ENCODE assay signal across 9 cellular contexts in the genomic region with DNA sequence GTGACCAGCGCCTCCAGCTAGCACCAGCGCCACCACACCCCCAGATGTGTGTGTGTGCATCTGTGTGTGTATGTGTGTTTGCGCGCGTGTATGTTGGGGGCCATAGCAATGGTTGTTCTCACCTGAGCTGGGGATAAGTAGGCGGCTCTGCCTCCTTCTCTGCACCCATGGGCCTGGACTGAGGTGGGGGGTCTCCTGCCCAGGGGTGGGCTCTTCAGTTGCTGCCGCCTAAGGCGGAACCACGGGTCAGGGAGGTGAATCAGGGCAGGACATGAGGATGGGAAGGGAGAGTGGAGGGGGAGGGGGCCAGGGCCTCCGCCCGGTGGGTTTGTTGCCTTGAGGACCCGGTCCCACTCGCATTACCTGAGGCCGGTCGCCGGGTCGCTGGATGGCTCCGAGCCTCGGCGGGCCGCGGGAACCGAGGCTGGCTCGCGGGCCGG. TPM values are rescaled to one million over a fixed set of nuclear protein-coding genes. Genes with fewer than 3 reads are reported as not detected.
DNase-seq lines count a peak whose midpoint lies in the region; ATAC-seq, FAIRE-seq and TF ChIP-seq lines count a peak whose summit lies in the region.
"Had no signal": no experiment of that assay in that cellular context is flagged by ENCODE, and none has a peak within 500 bp of the region (broad histone marks: within the 10 kb centered on the region; RNA-seq: fewer than 3 reads in every experiment).

No MANE protein-coding gene starts in this region.

- no peak for FAIRE-seq in HTR-8/SVneo (lab: Jason Lieb, UNC)
- no peak for FAIRE-seq in RCC 7860 (lab: Jason Lieb, UNC)

- H3K36me3 ChIP-seq in right lobe of liver = no peaks in the 10 kb centered on the region
- H3K36me3 ChIP-seq in thymus (ENCODE audit: control insufficient read depth, insufficient read depth) = no peaks in the 10 kb centered on the region

- no peak for TF ChIP-seq POLR2A in right lobe of liver (IDR thresholded peaks at IDR 0.05)

- TF ChIP-seq CTCF in right lobe of liver (IDR thresholded peaks at IDR 0.05) = no peak

- peaks cover 0 to 13% of the 10 kb centered on the region in 2 donors for H3K27me3 ChIP-seq in right lobe of liver
- peaks cover 31% of the 10 kb centered on the region for H3K27me3 ChIP-seq in thymus (ENCODE audit: control insufficient read depth, insufficient read depth)

- H3K4me3 ChIP-seq in right lobe of liver = peak overlapping the region in 2 of 3 donors; percentile 14 to 36
- H3K4me3 ChIP-seq in thymus (ENCODE audit: low read length) = peak overlapping the region; percentile 42

- DNase-seq in activated T-cell treated with anti-CD3 and anti-CD28 coated beads, Interleukin-2, amount 50 U/mL, for 4 hours = no peak
- no peak for DNase-seq in activated T-cell treated with anti-CD3 and anti-CD28 coated beads, Interleukin-2, amount 50 U/mL, for 1 hour
- no peak for DNase-seq in activated CD4-positive, alpha-beta memory T cell treated with anti-CD3 and anti-CD28 coated beads for 36 hours
- DNase-seq in right lobe of liver (no peak), HTR-8/SVneo (ENCODE audit: insufficient read length, low spot score) (no peak), RCC 7860 (ENCODE audit: low spot score) (no peak), NCI-H1105 (lab: John Stamatoyannopoulos, UW) (no peak)

- H3K9me3 Mint-ChIP-seq in activated T-cell treated with anti-CD3 and anti-CD28 coated beads, Interleukin-2, amount 50 U/mL, for 4 hours = no peaks in the 10 kb centered on the region
- H3K9me3 Mint-ChIP-seq in activated CD4-positive, alpha-beta memory T cell treated with anti-CD3 and anti-CD28 coated beads for 36 hours = no peaks in the 10 kb centered on the region

- H3K4me1 ChIP-seq in right lobe of liver (peaks cover 0 to 11% (median 0%) of the 10 kb centered on the region in 4 donors), thymus (ENCODE audit: control insufficient read depth, insufficient read depth, low read length) (peaks cover 3% of the 10 kb centered on the region)

- H3K4me3 Mint-ChIP-seq in activated T-cell treated with anti-CD3 and anti-CD28 coated beads, Interleukin-2, amount 50 U/mL, for 4 hours = peak overlapping the region; percentile 80
- peak overlapping the region; percentile 70 for H3K4me3 Mint-ChIP-seq in activated CD4-positive, alpha-beta memory T cell treated with anti-CD3 and anti-CD28 coated beads for 36 hours

- H3K9me3 ChIP-seq in right lobe of liver (no peaks in the 10 kb centered on the region), thymus (ENCODE audit: control insufficient read depth) (no peaks in the 10 kb centered on the region)

- WGBS in right lobe of liver (ENCODE audit: insufficient coverage, low coverage, low lambda C conversion rate, missing lambda C conversion rate) = 0% methylated on average over 2 of the region's 26 CpGs
- 14% methylated on average over 26 of the region's 26 CpGs for WGBS in thymus

- peaks cover 42% of the 10 kb centered on the region for H3K4me1 Mint-ChIP-seq in activated T-cell treated with anti-CD3 and anti-CD28 coated beads, Interleukin-2, amount 50 U/mL, for 4 hours (ENCODE audit: low read depth)
- H3K4me1 Mint-ChIP-seq in activated CD4-positive, alpha-beta memory T cell treated with anti-CD3 and anti-CD28 coated beads for 36 hours (ENCODE audit: low read depth) = peaks cover 39% of the 10 kb centered on the region

- intact Hi-C loops in activated CD4-positive, alpha-beta memory T cell treated with anti-CD3 and anti-CD28 coated beads for 36 hours (cut with micrococcal nuclease) = loop anchor here (2.0 kb wide), 2 partner anchors 24 to 48 kb away; a partner anchor contains a TSS
- intact Hi-C loops in right lobe of liver (cut with DNase I) = no loop called here

- H3K27ac ChIP-seq in right lobe of liver (no peak overlapping the region), thymus (ENCODE audit: low read depth) (no peak overlapping the region)
- H3K27ac ChIP-seq: C4-2B had no signal

- ATAC-seq in activated T-cell treated with anti-CD3 and anti-CD28 coated beads, Interleukin-2, amount 50 U/mL, for 4 hours = no peak
- no peak for ATAC-seq in right lobe of liver

- CTCF ChIA-PET in activated CD4-positive, alpha-beta memory T cell treated with anti-CD3 and anti-CD28 coated beads for 36 hours (lab: Charles Lee) = interaction anchor here (0.6 to 5.5 kb wide), 5 partner anchors 11 to 229 kb away, joined by 3 to 33 read pairs (median 6); a partner anchor contains a TSS

- no peak overlapping the region for H3K27ac Mint-ChIP-seq in activated CD4-positive, alpha-beta memory T cell treated with anti-CD3 and anti-CD28 coated beads for 36 hours

- peaks cover 12% of the 10 kb centered on the region for H3K27me3 Mint-ChIP-seq in activated T-cell treated with anti-CD3 and anti-CD28 coated beads, Interleukin-2, amount 50 U/mL, for 4 hours (ENCODE audit: low read depth)
- peaks cover 5% of the 10 kb centered on the region for H3K27me3 Mint-ChIP-seq in activated CD4-positive, alpha-beta memory T cell treated with anti-CD3 and anti-CD28 coated beads for 36 hours

- H3K36me3 Mint-ChIP-seq in activated T-cell treated with anti-CD3 and anti-CD28 coated beads, Interleukin-2, amount 50 U/mL, for 4 hours (ENCODE audit: insufficient read depth) = peaks cover 4% of the 10 kb centered on the region
- H3K36me3 Mint-ChIP-seq in activated CD4-positive, alpha-beta memory T cell treated with anti-CD3 and anti-CD28 coated beads for 36 hours = no peaks in the 10 kb centered on the region

- POLR2A ChIA-PET in activated CD4-positive, alpha-beta memory T cell treated with anti-CD3 and anti-CD28 coated beads for 36 hours (lab: Charles Lee) = interaction anchor here (1.1 kb wide), 1 partner anchor 24 kb away, joined by 3 read pairs; no protein-coding TSS in a partner anchor

RNA-seq across cellular contexts. Expression of a gene that starts 0.3 kb away (rescaled TPM):
- total RNA-seq in activated T-cell treated with anti-CD3 and anti-CD28 coated beads, Interleukin-2, amount 50 U/mL, for 4 hours = under 1 TPM; 0.05 to 0.38 (median 0.33) TPM
- total RNA-seq in activated CD4-positive, alpha-beta memory T cell treated with anti-CD3 and anti-CD28 coated beads for 36 hours = under 1 TPM; 0.43 to 0.61 TPM
- total RNA-seq in right lobe of liver = not detected
- 0.34 TPM for polyA plus RNA-seq in thymus

RNA-seq across cellular contexts. Expression of a gene that starts 19.1 kb away (rescaled TPM):
- total RNA-seq in activated T-cell treated with anti-CD3 and anti-CD28 coated beads, Interleukin-2, amount 50 U/mL, for 4 hours = not detected
- not detected for total RNA-seq in activated CD4-positive, alpha-beta memory T cell treated with anti-CD3 and anti-CD28 coated beads for 36 hours
- not detected for total RNA-seq in right lobe of liver
- polyA plus RNA-seq in thymus = not detected

RNA-seq across cellular contexts. Expression of a gene that starts 47.7 kb away (rescaled TPM):
- total RNA-seq in activated T-cell treated with anti-CD3 and anti-CD28 coated beads, Interleukin-2, amount 50 U/mL, for 4 hours = 10 to 100 TPM; 54.0 to 65.4 (median 63.2) TPM
- 10 to 100 TPM; 64.1 to 68.7 TPM for total RNA-seq in activated CD4-positive, alpha-beta memory T cell treated with anti-CD3 and anti-CD28 coated beads for 36 hours
- total RNA-seq in right lobe of liver = 10 to 100 TPM; 16.2 to 24.9 (median 20.7) TPM
- 54.2 TPM for polyA plus RNA-seq in thymus

RNA-seq across cellular contexts. Expression of a gene that starts 51.5 kb away (rescaled TPM):
- total RNA-seq in activated T-cell treated with anti-CD3 and anti-CD28 coated beads, Interleukin-2, amount 50 U/mL, for 4 hours = under 1 TPM; 0.05 to 0.11 (median 0.08) TPM
- under 1 TPM; 0.19 TPM for total RNA-seq in activated CD4-positive, alpha-beta memory T cell treated with anti-CD3 and anti-CD28 coated beads for 36 hours
- 1 to 10 TPM in 4 of 6 experiments, under 1 TPM in 2; 0.98 to 2.6 (median 1.6) TPM for total RNA-seq in right lobe of liver
- 2.6 TPM for polyA plus RNA-seq in thymus
